13 cellular contexts compared by ENCODE assay signal in genomic region chr6:151481752-151482151, GRCh38. TPM values are rescaled to one million over a fixed set of nuclear protein-coding genes. Genes with fewer than 3 reads are reported as not detected.
DNase-seq lines count a peak whose midpoint lies in the region; ATAC-seq and TF ChIP-seq lines count a peak whose summit lies in the region.
"Had no signal": no experiment of that assay in that cellular context is flagged by ENCODE, and none has a peak within 500 bp of the region (broad histone marks: within the 10 kb centered on the region; RNA-seq: fewer than 3 reads in every experiment).

No MANE protein-coding gene starts in this region.

- ATAC-seq in GM18909 (IDR thresholded peaks at IDR 0.05; ENCODE audit: poor library complexity, unreplicated experiment) (peak; percentile 33), T-cell (replicated peaks in 1 of 4) (peak in 1 of 4 experiments; percentile 40)

- POLR2A ChIA-PET in T-cell (lab: Charles Lee): interaction anchor here in 1 of 2 donors (0.6 kb wide), 2 partner anchors 35 to 76 kb away, joined by 3 to 5 read pairs; no protein-coding TSS in a partner anchor

- peak overlapping the region; percentile 32 to 52 (median 34) for H3K4me3 Mint-ChIP-seq in T-cell
- no peak overlapping the region for H3K4me3 Mint-ChIP-seq in mesothelial cell of epicardium

- H3K27ac Mint-ChIP-seq in T-cell (peak overlapping the region; percentile 84 to 87), mesothelial cell of epicardium (no peak overlapping the region)

- no peak for TF ChIP-seq CTCF in fibroblast of villous mesenchyme (IDR thresholded peaks at IDR 0.05; ENCODE audit: insufficient read depth, low read depth, low read length)
- TF ChIP-seq CTCF in mesothelial cell of epicardium (IDR thresholded peaks at IDR 0.05; ENCODE audit: unreplicated experiment): no peak

- H3K9me3 Mint-ChIP-seq in T-cell: no peaks in the 10 kb centered on the region
- peaks cover 5% of the 10 kb centered on the region for H3K9me3 Mint-ChIP-seq in mesothelial cell of epicardium

- H3K4me3 ChIP-seq in fibroblast of villous mesenchyme (ENCODE audit: low read depth, low read length): no peak overlapping the region

- peak; percentile 68 to 76 for DNase-seq in AML-193 (lab: John Stamatoyannopoulos, UW)
- no peak for DNase-seq in T-cell
- peak; percentile 28 for DNase-seq in fibroblast of villous mesenchyme (ENCODE audit: low read depth)
- no peak for DNase-seq in stimulated activated CD4-positive, alpha-beta T cell treated with anti-CD3 and anti-CD28 coated beads, Interleukin-4, amount 100 ng/mL, for 4 hours
- DNase-seq in DMS114 treated with DMSO at 0.1 percent for 48 hours (lab: John Stamatoyannopoulos, UW; ENCODE audit: unreplicated experiment): no peak
- DNase-seq in activated CD4-positive, alpha-beta T cell treated with anti-CD3 and anti-CD28 coated beads for 4 hours: no peak
- no peak for DNase-seq in mesothelial cell of epicardium (ENCODE audit: low spot score in 2 of 2, unreplicated experiment in 2 of 2)
- DNase-seq: activated CD4-positive, alpha-beta T cell treated with anti-CD3 and anti-CD28 coated beads for 1 hour; SHP77; testis had no signal

- H3K36me3 Mint-ChIP-seq in T-cell (no peaks in the 10 kb centered on the region), mesothelial cell of epicardium (no peaks in the 10 kb centered on the region)

- CTCF ChIA-PET in T-cell (lab: Charles Lee): interaction anchor here in 1 of 2 donors (0.9 kb wide), 1 partner anchor 9 kb away, joined by 3 read pairs; no protein-coding TSS in a partner anchor

- H3K4me1 Mint-ChIP-seq in T-cell (peaks cover 16 to 20% (median 18%) of the 10 kb centered on the region in 3 donors), mesothelial cell of epicardium (peaks cover 2% of the 10 kb centered on the region)

- no peaks in the 10 kb centered on the region for H3K27me3 Mint-ChIP-seq in T-cell
- no peaks in the 10 kb centered on the region for H3K27me3 Mint-ChIP-seq in mesothelial cell of epicardium (ENCODE audit: low read depth)

RNA-seq across cellular contexts. Expression of gene CCDC170, which starts 12.1 kb away (rescaled TPM):
- total RNA-seq in T-cell (under 1 TPM in 2 of 5 donors, not detected in 3; 0.07 to 0.32 TPM), fibroblast of villous mesenchyme (1.6 and 3.9 TPM in 2 replicates), mesothelial cell of epicardium (2.5 to 3.2 TPM (median 3.0 TPM) in 3 replicates)
- total RNA-seq: lung microvascular endothelial cell, NCI-H460 had no signal

RNA-seq across cellular contexts. Expression of gene RMND1, which starts 29.8 kb away (rescaled TPM):
- total RNA-seq in T-cell (10 to 100 TPM in 4 of 5 donors, 1 to 10 TPM in 1; 8.0 to 15.6 (median 12.8) TPM), fibroblast of villous mesenchyme (30.0 and 30.7 TPM in 2 replicates), mesothelial cell of epicardium (22.7 to 24.5 TPM (median 23.4 TPM) in 3 replicates)

Comparison
In these comparisons a context has a peak if more than half of its experiments do, and no peak if none do; other contexts are left out.
1. DNase-seq: peak in AML-193 (2 of 2) and fibroblast of villous mesenchyme (single experiment); none in T-cell (0 of 34), stimulated activated CD4-positive, alpha-beta T cell treated with anti-CD3 and anti-CD28 coated beads, Interleukin-4, amount 100 ng/mL, for 4 hours (0 of 2), DMS114 treated with DMSO at 0.1 percent for 48 hours (single experiment), activated CD4-positive, alpha-beta T cell treated with anti-CD3 and anti-CD28 coated beads for 4 hours (0 of 2) and mesothelial cell of epicardium (0 of 2).